Comparison of ENCODE assay signal across 1 cellular context in the genomic region with DNA sequence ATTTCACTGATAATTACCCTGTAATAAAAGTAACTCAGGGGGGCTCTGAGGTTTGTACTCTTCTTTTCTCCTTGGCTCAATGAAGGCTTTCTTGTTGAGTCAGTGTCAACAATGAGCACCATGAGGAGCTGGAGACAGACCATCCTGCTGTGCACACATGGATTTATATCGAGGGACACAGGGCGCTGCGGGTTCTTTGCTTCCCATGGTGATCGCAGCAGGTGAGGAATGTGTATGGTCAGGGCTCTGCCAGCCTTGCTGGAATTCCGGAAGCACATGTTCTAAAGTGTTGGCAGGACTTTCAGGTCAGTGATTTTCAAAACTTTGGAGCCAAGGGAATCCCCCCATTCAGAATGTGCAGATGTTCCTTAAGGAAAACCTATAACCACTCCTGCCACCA.
TF ChIP-seq lines count a peak whose summit lies in the region.

No MANE protein-coding gene starts in this region.

TF ChIP-seq in H1, 55 proteins besides CTCF, POLR2A, EP300 and RAD21:
- TF ChIP-seq GABPA (IDR thresholded peaks at IDR 0.05; ENCODE audit: borderline replicate concordance, insufficient read depth, low read length) (no peak), TEAD4 (IDR thresholded peaks at IDR 0.05; ENCODE audit: low read depth, low read length) (peak; percentile 50; the same call in 1 of the 2 replicates)
- TF ChIP-seq, protein P1, sequence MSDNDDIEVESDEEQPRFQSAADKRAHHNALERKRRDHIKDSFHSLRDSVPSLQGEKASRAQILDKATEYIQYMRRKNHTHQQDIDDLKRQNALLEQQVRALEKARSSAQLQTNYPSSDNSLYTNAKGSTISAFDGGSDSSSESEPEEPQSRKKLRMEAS (IDR thresholded peaks at IDR 0.05) = 0 out of 2 replicates have a peak, but pooled peaks have one; percentile 21
